In genomic region chr7:152806635-152807034, GRCh38 we compare ENCODE assay signal across 8 cellular contexts. TPM values are rescaled to one million over a fixed set of nuclear protein-coding genes. Genes with fewer than 3 reads are reported as not detected.
DNase-seq lines count a peak whose midpoint lies in the region; FAIRE-seq and TF ChIP-seq lines count a peak whose summit lies in the region.
"Not testable (repeated sequence)": the region's sequence is repeated elsewhere in the genome, so short reads cannot be mapped to it uniquely, and the experiment has no call there.

No MANE protein-coding gene starts in this region.

- not testable (repeated sequence) for H3K36me3 ChIP-seq in MG63

- not testable (repeated sequence) for H3K4me3 ChIP-seq in AG10803 (ENCODE audit: low read length); MG63; skeletal muscle cell (ENCODE audit: low read depth, low read length)

- not testable (repeated sequence) for H3K9me3 ChIP-seq in MG63

- not testable (repeated sequence) for TF ChIP-seq POLR2A in H54 (IDR thresholded peaks at IDR 0.05; ENCODE audit: low read depth, low read length)

- peak overlapping the region; percentile 63 for H3K27ac Mint-ChIP-seq in chondrocyte (ENCODE audit: unreplicated experiment)

- peak; percentile 38 for DNase-seq in AG10803 (ENCODE audit: low read depth)
- DNase-seq in H54 (ENCODE audit: insufficient read length, low spot score); chondrocyte (ENCODE audit: low spot score): not testable (repeated sequence)
- peak; percentile 13 for DNase-seq in MG63
- DNase-seq in amniotic epithelial cell (ENCODE audit: low read depth): peak; percentile 62
- peak; percentile 27 for DNase-seq in fibroblast of peridontal ligament (ENCODE audit: extremely low read depth)
- peak; percentile 61 for DNase-seq in iris pigment epithelial cell (ENCODE audit: low read depth)
- DNase-seq in skeletal muscle cell (ENCODE audit: low read depth): peak; percentile 32

- not testable (repeated sequence) for TF ChIP-seq CTCF in AG10803 (conservative IDR thresholded peaks at IDR 0.05; ENCODE audit: low read length); chondrocyte (IDR thresholded peaks at IDR 0.05)

- not testable (repeated sequence) for H3K27me3 Mint-ChIP-seq in chondrocyte (ENCODE audit: low read depth)

- H3K4me3 Mint-ChIP-seq in chondrocyte (ENCODE audit: unreplicated experiment): not testable (repeated sequence)

- not testable (repeated sequence) for H3K4me1 Mint-ChIP-seq in chondrocyte (ENCODE audit: low read depth)

- FAIRE-seq in H54 (lab: Jason Lieb, UNC): peak; percentile 11

- H3K27me3 ChIP-seq in MG63: not testable (repeated sequence)

- not testable (repeated sequence) for H3K36me3 Mint-ChIP-seq in chondrocyte (ENCODE audit: low read depth)

- H3K9me3 Mint-ChIP-seq in chondrocyte (ENCODE audit: low read depth): not testable (repeated sequence)

RNA-seq across cellular contexts. Expression of gene ACTR3B, which starts 47.1 kb away (rescaled TPM):
- total RNA-seq in MG63 (2014; rRNA removed; shearing (Covaris generic); ENCODE audit: low replicate concordance): 6.1 and 9.5 TPM in 2 replicates
- 6.6 to 11.6 TPM (median 10.8 TPM) in 3 replicates for total RNA-seq in chondrocyte
